Comparison of ENCODE assay signal across 1 cellular context in the genomic region with DNA sequence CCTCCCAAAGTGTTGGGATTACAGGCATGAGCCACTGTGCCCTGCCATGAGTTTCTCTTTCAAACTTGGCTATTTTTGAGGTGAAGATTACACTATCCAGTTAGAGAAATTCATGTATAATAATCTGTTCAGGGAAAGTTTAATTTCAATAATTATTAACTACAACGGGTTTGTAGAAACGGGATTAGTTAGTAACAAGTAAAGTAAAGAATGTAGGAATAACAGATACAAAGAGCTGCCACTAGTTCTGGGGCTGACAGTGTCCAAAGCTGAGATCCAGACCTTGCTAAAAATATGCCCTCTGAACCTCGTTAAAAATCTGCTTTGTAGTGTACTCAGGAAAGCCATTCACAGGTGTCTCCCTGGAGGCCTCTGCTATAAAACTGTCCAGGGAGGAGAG.
TF ChIP-seq lines count a peak whose summit lies in the region.

No MANE protein-coding gene starts in this region.

TF ChIP-seq in A549, 52 proteins besides CTCF, POLR2A, EP300 and RAD21 (continued from another document):
- TF ChIP-seq, protein P1, sequence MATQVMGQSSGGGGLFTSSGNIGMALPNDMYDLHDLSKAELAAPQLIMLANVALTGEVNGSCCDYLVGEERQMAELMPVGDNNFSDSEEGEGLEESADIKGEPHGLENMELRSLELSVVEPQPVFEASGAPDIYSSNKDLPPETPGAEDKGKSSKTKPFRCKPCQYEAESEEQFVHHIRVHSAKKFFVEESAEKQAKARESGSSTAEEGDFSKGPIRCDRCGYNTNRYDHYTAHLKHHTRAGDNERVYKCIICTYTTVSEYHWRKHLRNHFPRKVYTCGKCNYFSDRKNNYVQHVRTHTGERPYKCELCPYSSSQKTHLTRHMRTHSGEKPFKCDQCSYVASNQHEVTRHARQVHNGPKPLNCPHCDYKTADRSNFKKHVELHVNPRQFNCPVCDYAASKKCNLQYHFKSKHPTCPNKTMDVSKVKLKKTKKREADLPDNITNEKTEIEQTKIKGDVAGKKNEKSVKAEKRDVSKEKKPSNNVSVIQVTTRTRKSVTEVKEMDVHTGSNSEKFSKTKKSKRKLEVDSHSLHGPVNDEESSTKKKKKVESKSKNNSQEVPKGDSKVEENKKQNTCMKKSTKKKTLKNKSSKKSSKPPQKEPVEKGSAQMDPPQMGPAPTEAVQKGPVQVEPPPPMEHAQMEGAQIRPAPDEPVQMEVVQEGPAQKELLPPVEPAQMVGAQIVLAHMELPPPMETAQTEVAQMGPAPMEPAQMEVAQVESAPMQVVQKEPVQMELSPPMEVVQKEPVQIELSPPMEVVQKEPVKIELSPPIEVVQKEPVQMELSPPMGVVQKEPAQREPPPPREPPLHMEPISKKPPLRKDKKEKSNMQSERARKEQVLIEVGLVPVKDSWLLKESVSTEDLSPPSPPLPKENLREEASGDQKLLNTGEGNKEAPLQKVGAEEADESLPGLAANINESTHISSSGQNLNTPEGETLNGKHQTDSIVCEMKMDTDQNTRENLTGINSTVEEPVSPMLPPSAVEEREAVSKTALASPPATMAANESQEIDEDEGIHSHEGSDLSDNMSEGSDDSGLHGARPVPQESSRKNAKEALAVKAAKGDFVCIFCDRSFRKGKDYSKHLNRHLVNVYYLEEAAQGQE (IDR thresholded peaks at IDR 0.05), result no peak
- TF ChIP-seq FOSL2 (IDR thresholded peaks at IDR 0.05) (no peak), FOSL2 (CRISPR knock-in tag; IDR thresholded peaks at IDR 0.05) (no peak), EHF (CRISPR knock-in tag; IDR thresholded peaks at IDR 0.05) (no peak), NPAS2 (CRISPR knock-in tag; IDR thresholded peaks at IDR 0.05; ENCODE audit: borderline replicate concordance) (no peak), POLR2AphosphoS2 (conservative IDR thresholded peaks at IDR 0.05; ENCODE audit: low read length) (no peak), SMC3 (IDR thresholded peaks at IDR 0.05) (no peak)
- TF ChIP-seq, protein P2, sequence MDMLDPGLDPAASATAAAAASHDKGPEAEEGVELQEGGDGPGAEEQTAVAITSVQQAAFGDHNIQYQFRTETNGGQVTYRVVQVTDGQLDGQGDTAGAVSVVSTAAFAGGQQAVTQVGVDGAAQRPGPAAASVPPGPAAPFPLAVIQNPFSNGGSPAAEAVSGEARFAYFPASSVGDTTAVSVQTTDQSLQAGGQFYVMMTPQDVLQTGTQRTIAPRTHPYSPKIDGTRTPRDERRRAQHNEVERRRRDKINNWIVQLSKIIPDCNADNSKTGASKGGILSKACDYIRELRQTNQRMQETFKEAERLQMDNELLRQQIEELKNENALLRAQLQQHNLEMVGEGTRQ (IDR thresholded peaks at IDR 0.05), result no peak
